Comparison of ENCODE assay signal across 21 cellular contexts in the genomic region with DNA sequence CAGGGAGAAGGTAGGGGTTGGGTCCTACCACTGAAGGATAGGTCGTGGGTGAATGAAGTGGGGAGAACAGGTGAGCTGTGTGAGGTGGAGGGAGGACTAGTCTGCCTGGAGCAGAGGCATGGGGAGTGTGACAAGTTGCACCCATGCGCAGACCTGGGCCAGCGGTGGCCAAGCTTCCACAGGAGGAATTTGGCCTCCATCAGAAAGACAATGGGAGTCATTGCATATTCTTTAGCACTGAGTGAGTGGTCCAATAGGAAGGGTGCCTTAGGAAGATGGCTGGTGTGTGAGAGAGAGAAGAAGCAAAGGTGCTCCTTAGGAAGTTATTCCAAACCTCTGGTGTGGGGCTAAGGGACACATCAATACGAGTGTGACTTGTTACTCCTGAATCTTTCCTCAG.
DNase-seq lines count a peak whose midpoint lies in the region; ATAC-seq and TF ChIP-seq lines count a peak whose summit lies in the region.
"Had no signal": no experiment of that assay in that cellular context is flagged by ENCODE, and none has a peak within 500 bp of the region (broad histone marks: within the 10 kb centered on the region; RNA-seq: fewer than 3 reads in every experiment).

No MANE protein-coding gene starts in this region.

- no peak overlapping the region for H4K8ac ChIP-seq in IMR-90 (ENCODE audit: low read depth in 2 of 2, low read length in 2 of 2)

- no TSS peak for BruUV-seq in IMR-90 (replicated peaks; lab: Mats Ljungman, UMichigan)

- no peaks in the 10 kb centered on the region for H3K27me3 Mint-ChIP-seq in endodermal cell (ENCODE audit: insufficient read depth)

- H2BK120ac ChIP-seq in IMR-90 (ENCODE audit: low read depth, low read length): no peak overlapping the region

- no peaks in the 10 kb centered on the region for H3K36me3 Mint-ChIP-seq in endodermal cell (ENCODE audit: low read depth)
- no peaks in the 10 kb centered on the region for H3K36me3 Mint-ChIP-seq in stimulated activated effector memory CD8-positive, alpha-beta T cell treated with anti-CD3 and anti-CD28 coated beads, Interleukin-12 subunit alpha, Interleukin-12 subunit beta, amount 100 ng/mL, for 72 hours
- H3K36me3 Mint-ChIP-seq: CD4-positive, CD25-positive, alpha-beta regulatory T cell; CD8-positive, alpha-beta T cell had no signal

- H3K9ac ChIP-seq in IMR-90 (ENCODE audit: low read depth, low read length) (no peak overlapping the region), endodermal cell (ENCODE audit: extremely low read depth, low read length, poor library complexity, severe bottlenecking) (no peak overlapping the region)
- H3K9ac ChIP-seq: BLaER1, GM23248 had no signal

- in situ Hi-C loops in IMR-90 (cut with MboI; ENCODE audit: low sequenced_read_pairs): no loop called here
- in situ Hi-C loops in KBM-7 (cut with MboI; ENCODE audit: low pct_unique_long_range_greater_than_20kb, low sequenced_read_pairs): no loop called here

- no peak overlapping the region for H3K23ac ChIP-seq in IMR-90 (ENCODE audit: low read depth, low read length)

- TF ChIP-seq CTCF in IMR-90 (conservative IDR thresholded peaks at IDR 0.05; ENCODE audit: low read depth, low read length) (no peak), endodermal cell (conservative IDR thresholded peaks at IDR 0.05) (no peak)

- H3K9me1 ChIP-seq in IMR-90 (ENCODE audit: insufficient read depth, low read length): no peaks in the 10 kb centered on the region; the same call in 1 of the 2 replicates

- H3K36me3 ChIP-seq in IMR-90 (ENCODE audit: control insufficient read depth, insufficient read depth, low read length): no peaks in the 10 kb centered on the region
- no peaks in the 10 kb centered on the region for H3K36me3 ChIP-seq in endodermal cell (ENCODE audit: control insufficient read depth, insufficient read depth, low read length)
- H3K36me3 ChIP-seq: BLaER1, HAP-1 had no signal

- intact Hi-C loops in IMR-90 (cut with micrococcal nuclease): no loop called here

- TF ChIP-seq RAD21 in IMR-90 (IDR thresholded peaks at IDR 0.05; ENCODE audit: low read length): no peak

- no peak overlapping the region for H3K4me3 Mint-ChIP-seq in endodermal cell
- no peak overlapping the region for H3K4me3 Mint-ChIP-seq in stimulated activated effector memory CD8-positive, alpha-beta T cell treated with anti-CD3 and anti-CD28 coated beads, Interleukin-12 subunit alpha, Interleukin-12 subunit beta, amount 100 ng/mL, for 72 hours
- H3K4me3 Mint-ChIP-seq: B cell; CD8-positive, alpha-beta T cell; HFFc6 had no signal

- H3K4me3 ChIP-seq in IMR-90 (ENCODE audit: insufficient read depth, low read depth, low read length): no peak overlapping the region
- no peak overlapping the region for H3K4me3 ChIP-seq in endodermal cell (ENCODE audit: low read length)
- H3K4me3 ChIP-seq: BLaER1, GM12878, GM23248, HAP-1 had no signal

- H3K56ac ChIP-seq in IMR-90 (ENCODE audit: extremely low read depth, insufficient read depth, low read length): no peak overlapping the region

- TF ChIP-seq POLR2A in IMR-90 (IDR thresholded peaks at IDR 0.05; ENCODE audit: low read depth, low read length): no peak

- H3K18ac ChIP-seq in IMR-90 (ENCODE audit: low read depth, low read length): no peak overlapping the region

- no peak overlapping the region for H3K4ac ChIP-seq in IMR-90 (ENCODE audit: low read depth, low read length)

- no peaks in the 10 kb centered on the region for H3K9me3 ChIP-seq in IMR-90 (ENCODE audit: control insufficient read depth, insufficient read depth, low read length)
- no peaks in the 10 kb centered on the region for H3K9me3 ChIP-seq in endodermal cell (ENCODE audit: control insufficient read depth, low read length)
- H3K9me3 ChIP-seq: BLaER1, Caco-2, HAP-1 had no signal

- H3K4me2 ChIP-seq in IMR-90 (ENCODE audit: low read depth, low read length): no peak overlapping the region
- H3K4me2 ChIP-seq: BLaER1 had no signal

- H2AK9ac ChIP-seq in IMR-90 (replicated peaks; ENCODE audit: low read depth, low read length, poor library complexity): no peak overlapping the region

- no peak overlapping the region for H2BK20ac ChIP-seq in IMR-90 (ENCODE audit: low read depth, low read length)

- H2BK5ac ChIP-seq in IMR-90 (ENCODE audit: low read depth, low read length, poor library complexity, severe bottlenecking): no peak overlapping the region

- DNase-seq in ELF-1 (ENCODE audit: low read depth, low spot score) (peak; percentile 5), IMR-90 (no peak), endodermal cell (peak; percentile 52), KBM-7 (no peak), NCI-H345 treated with DMSO at 0.1 percent for 48 hours (lab: John Stamatoyannopoulos, UW; ENCODE audit: unreplicated experiment) (no peak)
- DNase-seq in stimulated activated effector memory CD8-positive, alpha-beta T cell treated with anti-CD3 and anti-CD28 coated beads, Interleukin-12 subunit alpha, Interleukin-12 subunit beta, amount 100 ng/mL, for 72 hours (ENCODE audit: low spot score in 2 of 2): no peak
- DNase-seq: Caco-2; CD4-positive, CD25-positive, alpha-beta regulatory T cell; CD8-positive, alpha-beta T cell; DMS153; DND-41; GDM1; GM23248; HFFc6 had no signal

- CTCF ChIA-PET in IMR-90 (lab: Yijun Ruan, JAX): no interaction called here

- no peak overlapping the region for H4K91ac ChIP-seq in IMR-90 (ENCODE audit: insufficient read depth, low read depth, low read length)

- H4K5ac ChIP-seq in IMR-90 (ENCODE audit: low read depth, low read length): no peak overlapping the region

- peak overlapping the region; percentile 37 for H2AFZ ChIP-seq in IMR-90 (replicated peaks; ENCODE audit: low read length, poor library complexity)
- H2AFZ ChIP-seq: GM23248 had no signal

- no peak overlapping the region for H2BK15ac ChIP-seq in IMR-90 (ENCODE audit: low read depth, low read length)

- H3K4me1 Mint-ChIP-seq in endodermal cell: no peaks in the 10 kb centered on the region
- H3K4me1 Mint-ChIP-seq in stimulated activated effector memory CD8-positive, alpha-beta T cell treated with anti-CD3 and anti-CD28 coated beads, Interleukin-12 subunit alpha, Interleukin-12 subunit beta, amount 100 ng/mL, for 72 hours: no peaks in the 10 kb centered on the region
- H3K4me1 Mint-ChIP-seq: B cell; CD4-positive, CD25-positive, alpha-beta regulatory T cell had no signal

- no peaks in the 10 kb centered on the region for H3K79me1 ChIP-seq in IMR-90 (ENCODE audit: low read depth in 1 of 2, low read length in 2 of 2)

- H4K20me1 ChIP-seq in IMR-90 (ENCODE audit: insufficient read depth, low read length): no peaks in the 10 kb centered on the region
- H4K20me1 ChIP-seq: BLaER1 had no signal

- POLR2A ChIA-PET in IMR-90 (lab: Charles Lee; ENCODE audit: unreplicated experiment): no interaction called here

- dilution Hi-C loops in IMR-90 (cut with HindIII; ENCODE audit: low sequenced_read_pairs, unreplicated experiment): no loop called here

- H3K27me3 ChIP-seq in IMR-90 (ENCODE audit: control insufficient read depth, insufficient read depth, low read length) (no peaks in the 10 kb centered on the region), endodermal cell (ENCODE audit: control insufficient read depth, insufficient read depth, low read length, poor library complexity, severe bottlenecking) (no peaks in the 10 kb centered on the region)
- H3K27me3 ChIP-seq: BLaER1 had no signal

- H3K27ac Mint-ChIP-seq in endodermal cell: no peak overlapping the region
- H3K27ac Mint-ChIP-seq in stimulated activated effector memory CD8-positive, alpha-beta T cell treated with anti-CD3 and anti-CD28 coated beads, Interleukin-12 subunit alpha, Interleukin-12 subunit beta, amount 100 ng/mL, for 72 hours: no peak overlapping the region
- H3K27ac Mint-ChIP-seq: B cell; CD8-positive, alpha-beta T cell; HFFc6 had no signal

- H3K27ac ChIP-seq in IMR-90 (ENCODE audit: insufficient read depth, low read length) (no peak overlapping the region), endodermal cell (ENCODE audit: low read depth, low read length) (no peak overlapping the region)
- H3K27ac ChIP-seq: 22Rv1, BLaER1, C4-2B, GM23248 had no signal

- no peaks in the 10 kb centered on the region for H3K4me1 ChIP-seq in IMR-90 (ENCODE audit: control insufficient read depth, insufficient read depth, low read length)
- no peaks in the 10 kb centered on the region for H3K4me1 ChIP-seq in endodermal cell (ENCODE audit: control insufficient read depth, insufficient read depth, low read length)
- H3K4me1 ChIP-seq: BLaER1, Caco-2, HAP-1 had no signal

- no peaks in the 10 kb centered on the region for H3K9me3 Mint-ChIP-seq in endodermal cell
- H3K9me3 Mint-ChIP-seq in stimulated activated effector memory CD8-positive, alpha-beta T cell treated with anti-CD3 and anti-CD28 coated beads, Interleukin-12 subunit alpha, Interleukin-12 subunit beta, amount 100 ng/mL, for 72 hours: no peaks in the 10 kb centered on the region
- H3K9me3 Mint-ChIP-seq: CD8-positive, alpha-beta T cell; HFFc6 had no signal

- WGBS in IMR-90 (ENCODE audit: extremely low coverage in 2 of 2, insufficient read length in 1 of 2), 2 experiments: 89% methylated on average over 2 of the region's 4 CpGs; no CpG with 5 or more reads in 1 of the 2 experiments
- WGBS in endodermal cell (ENCODE audit: insufficient coverage in 1 of 2, insufficient read length in 1 of 2), 2 experiments: 81 to 91% methylated on average over 4 of the region's 4 CpGs

- no peak overlapping the region for H2AK5ac ChIP-seq in IMR-90 (ENCODE audit: low read depth, low read length)

- ATAC-seq in IMR-90 (ENCODE audit: low read depth) (no peak), GM18909 (IDR thresholded peaks at IDR 0.05; ENCODE audit: poor library complexity, unreplicated experiment) (no peak)
- peak; percentile 18 for ATAC-seq in stimulated activated effector memory CD8-positive, alpha-beta T cell treated with anti-CD3 and anti-CD28 coated beads, Interleukin-12 subunit alpha, Interleukin-12 subunit beta, amount 100 ng/mL, for 72 hours
- ATAC-seq: CD8-positive, alpha-beta T cell; GM12878 had no signal

- H3K14ac ChIP-seq in IMR-90 (replicated peaks; ENCODE audit: low read depth, low read length): no peak overlapping the region

TF ChIP-seq in IMR-90, 13 proteins besides CTCF, POLR2A, EP300 and RAD21:
- TF ChIP-seq RCOR1 (IDR thresholded peaks at IDR 0.05; ENCODE audit: insufficient replicate concordance, low read length) (no peak), MAZ (IDR thresholded peaks at IDR 0.05; ENCODE audit: borderline replicate concordance, low read depth, low read length) (no peak), FOS (IDR thresholded peaks at IDR 0.05; ENCODE audit: low read depth, low read length) (no peak)

Comparison
In these comparisons a context has a peak if more than half of its experiments do, and no peak if none do; other contexts are left out.
1. DNase-seq: peak in ELF-1 (single experiment) and endodermal cell (single experiment); none in IMR-90 (single experiment), stimulated activated effector memory CD8-positive, alpha-beta T cell treated with anti-CD3 and anti-CD28 coated beads, Interleukin-12 subunit alpha, Interleukin-12 subunit beta, amount 100 ng/mL, for 72 hours (0 of 2), KBM-7 (single experiment) and NCI-H345 treated with DMSO at 0.1 percent for 48 hours (single experiment).